ENCODE assay signal across 1 cellular context in the genomic region with DNA sequence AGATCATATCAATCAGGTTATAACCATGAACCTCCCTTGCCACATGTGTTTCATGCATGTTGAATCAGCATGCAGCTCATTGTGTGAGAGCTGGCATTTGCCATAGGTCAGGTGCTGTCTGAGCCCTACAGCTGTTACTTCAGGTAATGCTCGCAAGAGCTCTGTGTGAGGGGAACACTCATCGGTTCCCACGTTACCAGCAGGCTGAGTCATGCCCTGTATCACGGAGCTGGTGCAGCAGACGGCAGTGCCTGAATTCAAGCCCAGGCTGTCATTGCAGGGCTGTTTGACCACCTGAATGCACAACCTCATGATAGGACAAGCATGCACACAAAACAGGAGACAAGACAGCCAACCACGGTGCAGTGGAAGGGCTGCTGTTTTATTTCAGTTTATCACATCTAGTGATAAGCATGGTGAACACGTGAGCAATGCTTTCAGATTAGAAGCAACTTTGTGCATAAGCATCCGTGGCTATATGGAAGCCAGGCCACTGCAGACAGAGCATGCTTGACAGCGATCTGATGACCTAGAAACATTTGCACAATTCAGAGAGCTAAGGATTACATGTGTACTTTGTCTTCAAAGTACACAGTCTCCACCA.
TF ChIP-seq lines count a peak whose summit lies in the region.

No MANE protein-coding gene starts in this region.

TF ChIP-seq in A549, 52 proteins besides CTCF, POLR2A, EP300 and RAD21 (continued from another document):
- TF ChIP-seq, protein P1, sequence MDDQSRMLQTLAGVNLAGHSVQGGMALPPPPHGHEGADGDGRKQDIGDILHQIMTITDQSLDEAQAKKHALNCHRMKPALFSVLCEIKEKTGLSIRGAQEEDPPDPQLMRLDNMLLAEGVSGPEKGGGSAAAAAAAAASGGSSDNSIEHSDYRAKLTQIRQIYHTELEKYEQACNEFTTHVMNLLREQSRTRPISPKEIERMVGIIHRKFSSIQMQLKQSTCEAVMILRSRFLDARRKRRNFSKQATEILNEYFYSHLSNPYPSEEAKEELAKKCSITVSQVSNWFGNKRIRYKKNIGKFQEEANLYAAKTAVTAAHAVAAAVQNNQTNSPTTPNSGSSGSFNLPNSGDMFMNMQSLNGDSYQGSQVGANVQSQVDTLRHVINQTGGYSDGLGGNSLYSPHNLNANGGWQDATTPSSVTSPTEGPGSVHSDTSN (IDR thresholded peaks at IDR 0.05), result no peak
- TF ChIP-seq, protein P2, sequence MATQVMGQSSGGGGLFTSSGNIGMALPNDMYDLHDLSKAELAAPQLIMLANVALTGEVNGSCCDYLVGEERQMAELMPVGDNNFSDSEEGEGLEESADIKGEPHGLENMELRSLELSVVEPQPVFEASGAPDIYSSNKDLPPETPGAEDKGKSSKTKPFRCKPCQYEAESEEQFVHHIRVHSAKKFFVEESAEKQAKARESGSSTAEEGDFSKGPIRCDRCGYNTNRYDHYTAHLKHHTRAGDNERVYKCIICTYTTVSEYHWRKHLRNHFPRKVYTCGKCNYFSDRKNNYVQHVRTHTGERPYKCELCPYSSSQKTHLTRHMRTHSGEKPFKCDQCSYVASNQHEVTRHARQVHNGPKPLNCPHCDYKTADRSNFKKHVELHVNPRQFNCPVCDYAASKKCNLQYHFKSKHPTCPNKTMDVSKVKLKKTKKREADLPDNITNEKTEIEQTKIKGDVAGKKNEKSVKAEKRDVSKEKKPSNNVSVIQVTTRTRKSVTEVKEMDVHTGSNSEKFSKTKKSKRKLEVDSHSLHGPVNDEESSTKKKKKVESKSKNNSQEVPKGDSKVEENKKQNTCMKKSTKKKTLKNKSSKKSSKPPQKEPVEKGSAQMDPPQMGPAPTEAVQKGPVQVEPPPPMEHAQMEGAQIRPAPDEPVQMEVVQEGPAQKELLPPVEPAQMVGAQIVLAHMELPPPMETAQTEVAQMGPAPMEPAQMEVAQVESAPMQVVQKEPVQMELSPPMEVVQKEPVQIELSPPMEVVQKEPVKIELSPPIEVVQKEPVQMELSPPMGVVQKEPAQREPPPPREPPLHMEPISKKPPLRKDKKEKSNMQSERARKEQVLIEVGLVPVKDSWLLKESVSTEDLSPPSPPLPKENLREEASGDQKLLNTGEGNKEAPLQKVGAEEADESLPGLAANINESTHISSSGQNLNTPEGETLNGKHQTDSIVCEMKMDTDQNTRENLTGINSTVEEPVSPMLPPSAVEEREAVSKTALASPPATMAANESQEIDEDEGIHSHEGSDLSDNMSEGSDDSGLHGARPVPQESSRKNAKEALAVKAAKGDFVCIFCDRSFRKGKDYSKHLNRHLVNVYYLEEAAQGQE (IDR thresholded peaks at IDR 0.05), result no peak
- TF ChIP-seq TFCP2L1 (CRISPR knock-in tag; IDR thresholded peaks at IDR 0.05) (no peak), MAFK (IDR thresholded peaks at IDR 0.05; ENCODE audit: partially characterized antibody) (no peak), RFX5 (IDR thresholded peaks at IDR 0.05) (no peak), MAZ (IDR thresholded peaks at IDR 0.05; ENCODE audit: borderline replicate concordance, low read depth, low read length) (no peak), TP53 (CRISPR knock-in tag; IDR thresholded peaks at IDR 0.05) (no peak)
- TF ChIP-seq, protein P3, sequence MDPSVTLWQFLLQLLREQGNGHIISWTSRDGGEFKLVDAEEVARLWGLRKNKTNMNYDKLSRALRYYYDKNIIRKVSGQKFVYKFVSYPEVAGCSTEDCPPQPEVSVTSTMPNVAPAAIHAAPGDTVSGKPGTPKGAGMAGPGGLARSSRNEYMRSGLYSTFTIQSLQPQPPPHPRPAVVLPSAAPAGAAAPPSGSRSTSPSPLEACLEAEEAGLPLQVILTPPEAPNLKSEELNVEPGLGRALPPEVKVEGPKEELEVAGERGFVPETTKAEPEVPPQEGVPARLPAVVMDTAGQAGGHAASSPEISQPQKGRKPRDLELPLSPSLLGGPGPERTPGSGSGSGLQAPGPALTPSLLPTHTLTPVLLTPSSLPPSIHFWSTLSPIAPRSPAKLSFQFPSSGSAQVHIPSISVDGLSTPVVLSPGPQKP (IDR thresholded peaks at IDR 0.05; ENCODE audit: low read depth, low read length), result no peak
- TF ChIP-seq, protein P4, sequence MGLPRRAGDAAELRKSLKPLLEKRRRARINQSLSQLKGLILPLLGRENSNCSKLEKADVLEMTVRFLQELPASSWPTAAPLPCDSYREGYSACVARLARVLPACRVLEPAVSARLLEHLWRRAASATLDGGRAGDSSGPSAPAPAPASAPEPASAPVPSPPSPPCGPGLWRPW (IDR thresholded peaks at IDR 0.05), result no peak
